Comparison of ENCODE assay signal across 1 cellular context in genomic region chr20:31699801-31700728, GRCh38.
TF ChIP-seq lines count a peak whose summit lies in the region.

No MANE protein-coding gene starts in this region.

TF ChIP-seq in GM23338, 12 proteins besides CTCF, POLR2A, EP300 and RAD21 (continued from another document):
- TF ChIP-seq ETS1 (IDR thresholded peaks at IDR 0.05), result no peak
TF ChIP-seq in GM23338: peak in this region for 0.
